Comparison of ENCODE assay signal across 12 cellular contexts in genomic region chr20:37821691-37822655, GRCh38.
A peak's percentile ranks its signal among the peaks of the same experiment; 100 is the strongest.
DNase-seq lines count a peak whose midpoint lies in the region; ATAC-seq, FAIRE-seq and TF ChIP-seq lines count a peak whose summit lies in the region.
"Had no signal": no experiment of that assay in that cellular context is flagged by ENCODE, and none has a peak within 500 bp of the region (broad histone marks: within the 10 kb centered on the region; RNA-seq: fewer than 3 reads in every experiment).

No MANE protein-coding gene starts in this region.

- H3K4me3 ChIP-seq in epithelial cell of esophagus (ENCODE audit: low read length) (no peak overlapping the region), HepG2 (replicated peaks in 1 of 3; ENCODE audit: insufficient read depth in 1 of 3, low read depth in 2 of 3, low read length in 3 of 3) (no peak overlapping the region)
- H3K4me3 ChIP-seq: Peyer's patch had no signal

- DNase-seq in AG09319 (ENCODE audit: extremely low read depth, low read depth) (peak; percentile 61), LHCN-M2 (ENCODE audit: low read depth) (peak; percentile 89), epithelial cell of esophagus (ENCODE audit: low read depth) (peak; percentile 31), non-pigmented ciliary epithelial cell (ENCODE audit: low read depth) (peak; percentile 69), COLO829 (ENCODE audit: low spot score) (no peak), left lobe of liver (ENCODE audit: low spot score) (no peak), HepG2 (ENCODE audit: low spot score) (no peak)
- DNase-seq: NCI-H446, Peyer's patch had no signal

- H3K36me3 ChIP-seq in HepG2 (replicated peaks in 1 of 2; ENCODE audit: control insufficient read depth in 1 of 2, insufficient read depth in 2 of 2, low read length in 2 of 2), result peaks cover 0 to 3% of the 10 kb centered on the region in 2 experiments; a peak in 3 of 5 replicates
- H3K36me3 ChIP-seq: Peyer's patch had no signal

- TF ChIP-seq CTCF in AG09319 (IDR thresholded peaks at IDR 0.05; ENCODE audit: low read depth, low read length) (no peak), epithelial cell of esophagus (IDR thresholded peaks at IDR 0.05; ENCODE audit: insufficient read depth, low read depth, low read length, missing control alignments) (no peak), HepG2 (CRISPR knock-in tag; IDR thresholded peaks at IDR 0.05) (no peak)

- ATAC-seq in left lobe of liver, result no peak
- ATAC-seq in activated CD4-positive, CD25-positive, alpha-beta regulatory T cell treated with anti-CD3 and anti-CD28 coated beads, Interleukin-2, amount 50 U/mL, for 24 hours, result no peak
- ATAC-seq in HepG2, result no peak

- FAIRE-seq in HepG2 (lab: Jason Lieb, UNC), result no peak
- FAIRE-seq: bronchial epithelial cell, frontal cortex had no signal

- POLR2A ChIA-PET in HepG2 (lab: Yijun Ruan, JAX), result no interaction called here

- no peak for TF ChIP-seq RAD21 in HepG2 (CRISPR knock-in tag; IDR thresholded peaks at IDR 0.05)

- intact Hi-C loops in HepG2 (cut with micrococcal nuclease; ENCODE audit: unreplicated experiment), result no loop called here

- no peak overlapping the region for H3K4me2 ChIP-seq in HepG2 (ENCODE audit: low read depth, low read length)

- WGBS in HepG2 (ENCODE audit: low lambda C conversion rate), result 96% methylated on average over 6 of the region's 6 CpGs

- no peaks in the 10 kb centered on the region for H3K4me1 ChIP-seq in HepG2 (ENCODE audit: insufficient read depth, low read length)
- H3K4me1 ChIP-seq: Peyer's patch had no signal

- TF ChIP-seq EP300 in HepG2 (IDR thresholded peaks at IDR 0.05; ENCODE audit: low read depth in 2 of 2, low read length in 2 of 2) (no peak), HepG2 (CRISPR knock-in tag; IDR thresholded peaks at IDR 0.05; ENCODE audit: borderline replicate concordance) (no peak)

- no peak overlapping the region for H2AFZ ChIP-seq in HepG2 (ENCODE audit: low read length)

- H3K27me3 ChIP-seq in HepG2 (ENCODE audit: control insufficient read depth in 1 of 2, insufficient read depth in 2 of 2, low read length in 2 of 2), result no peaks in the 10 kb centered on the region
- H3K27me3 ChIP-seq: Peyer's patch had no signal

- H3K9ac ChIP-seq in HepG2 (ENCODE audit: insufficient read depth, low read depth, low read length), result no peak overlapping the region

- H3K9me3 ChIP-seq in HepG2 (ENCODE audit: low read length), result no peaks in the 10 kb centered on the region
- H3K9me3 ChIP-seq: Peyer's patch had no signal

- H4K20me1 ChIP-seq in HepG2 (ENCODE audit: insufficient read depth, low read length), result no peaks in the 10 kb centered on the region

- CTCF ChIA-PET in HepG2 (lab: Yijun Ruan, JAX; ENCODE audit: low intra/inter-chr PET ratio, low total read pairs), result no interaction called here

- no TSS peak for BruUV-seq in HepG2 (replicated peaks; lab: Mats Ljungman, UMichigan)

- no peak for TF ChIP-seq POLR2A in HepG2 (IDR thresholded peaks at IDR 0.05; ENCODE audit: insufficient read depth in 1 of 2, low read depth in 2 of 2, low read length in 2 of 2)

- no peak overlapping the region for H3K27ac ChIP-seq in HepG2 (ENCODE audit: extremely low read length, insufficient read depth, low read length)
- H3K27ac ChIP-seq: Peyer's patch had no signal

- no peaks in the 10 kb centered on the region for H3K79me2 ChIP-seq in HepG2 (ENCODE audit: insufficient read depth, low read length)

- in situ Hi-C loops in HepG2 (cut with HindIII; ENCODE audit: extremely low pct_ligation_motif_present, low pct_unique_long_range_greater_than_20kb), result no loop called here

TF ChIP-seq in HepG2, 621 proteins besides CTCF, POLR2A, EP300 and RAD21:
- no peak for TF ChIP-seq ZBTB33 (CRISPR knock-in tag; IDR thresholded peaks at IDR 0.05)
- no peak for TF ChIP-seq TCF7 (IDR thresholded peaks at IDR 0.05; ENCODE audit: low read depth)
- no peak for TF ChIP-seq BORCS8-MEF2B (CRISPR knock-in tag; IDR thresholded peaks at IDR 0.05)
- TF ChIP-seq NFYB (CRISPR knock-in tag; IDR thresholded peaks at IDR 0.05), result no peak
- no peak for TF ChIP-seq ZNF552 (CRISPR knock-in tag; IDR thresholded peaks at IDR 0.05; ENCODE audit: borderline replicate concordance)
- TF ChIP-seq NKX3-1 (CRISPR knock-in tag; IDR thresholded peaks at IDR 0.05), result no peak
- TF ChIP-seq ZBED4 (CRISPR knock-in tag; IDR thresholded peaks at IDR 0.05; ENCODE audit: borderline replicate concordance), result no peak
- no peak for TF ChIP-seq SMARCC2 (IDR thresholded peaks at IDR 0.05)
- TF ChIP-seq CEBPZ (IDR thresholded peaks at IDR 0.05; ENCODE audit: low read length), result no peak

Comparison
In these comparisons a context has a peak if more than half of its experiments do, and no peak if none do; other contexts are left out.
1. DNase-seq: peak in AG09319 (single experiment), LHCN-M2 (single experiment), epithelial cell of esophagus (single experiment) and non-pigmented ciliary epithelial cell (single experiment); none in COLO829 (single experiment), left lobe of liver (single experiment) and HepG2 (single experiment).